Comparison of ENCODE assay signal across 1 cellular context in the genomic region with DNA sequence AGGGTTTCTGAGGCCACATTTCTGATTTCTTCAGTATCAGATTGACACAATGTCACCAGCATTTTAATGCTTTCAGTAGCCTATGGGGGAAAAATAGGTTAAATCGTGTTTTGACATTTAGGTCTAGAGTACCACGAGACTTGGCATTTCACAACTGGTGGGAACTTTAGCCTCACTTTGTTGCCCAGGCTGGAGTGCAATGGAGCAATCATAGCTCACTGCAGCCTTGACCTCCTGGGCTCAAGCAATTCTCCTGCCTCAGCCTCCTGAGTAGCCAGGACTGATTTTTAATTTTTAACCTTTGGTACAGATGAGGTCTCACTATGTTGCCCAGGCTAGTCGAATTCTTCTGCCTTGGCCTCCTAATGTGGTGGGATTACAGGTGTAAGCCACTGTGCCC.
TF ChIP-seq lines count a peak whose summit lies in the region.

No MANE protein-coding gene starts in this region.

TF ChIP-seq in HepG2, 621 proteins besides CTCF, POLR2A, EP300 and RAD21 (continued from another document and continues in another):
- TF ChIP-seq, protein P1, sequence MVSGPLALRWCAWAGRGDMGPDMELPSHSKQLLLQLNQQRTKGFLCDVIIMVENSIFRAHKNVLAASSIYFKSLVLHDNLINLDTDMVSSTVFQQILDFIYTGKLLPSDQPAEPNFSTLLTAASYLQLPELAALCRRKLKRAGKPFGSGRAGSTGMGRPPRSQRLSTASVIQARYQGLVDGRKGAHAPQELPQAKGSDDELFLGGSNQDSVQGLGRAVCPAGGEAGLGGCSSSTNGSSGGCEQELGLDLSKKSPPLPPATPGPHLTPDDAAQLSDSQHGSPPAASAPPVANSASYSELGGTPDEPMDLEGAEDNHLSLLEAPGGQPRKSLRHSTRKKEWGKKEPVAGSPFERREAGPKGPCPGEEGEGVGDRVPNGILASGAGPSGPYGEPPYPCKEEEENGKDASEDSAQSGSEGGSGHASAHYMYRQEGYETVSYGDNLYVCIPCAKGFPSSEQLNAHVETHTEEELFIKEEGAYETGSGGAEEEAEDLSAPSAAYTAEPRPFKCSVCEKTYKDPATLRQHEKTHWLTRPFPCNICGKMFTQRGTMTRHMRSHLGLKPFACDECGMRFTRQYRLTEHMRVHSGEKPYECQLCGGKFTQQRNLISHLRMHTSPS (CRISPR knock-in tag; IDR thresholded peaks at IDR 0.05; ENCODE audit: low read depth) = 0 out of 2 replicates have a peak, but pooled peaks have one; percentile 26
- peak; percentile 93 for TF ChIP-seq ZMYM2 (CRISPR knock-in tag; IDR thresholded peaks at IDR 0.05)
- TF ChIP-seq TFE3 (CRISPR knock-in tag; IDR thresholded peaks at IDR 0.05) = peak; percentile 96
- peak; percentile 66; the same call in 1 of the 2 replicates for TF ChIP-seq SOX5 (CRISPR knock-in tag; IDR thresholded peaks at IDR 0.05; ENCODE audit: borderline replicate concordance)
- peak; percentile 65; the same call in 1 of the 2 replicates for TF ChIP-seq HOXA5 (CRISPR knock-in tag; IDR thresholded peaks at IDR 0.05)
- peak; percentile 89 for TF ChIP-seq RXRB (CRISPR knock-in tag; IDR thresholded peaks at IDR 0.05; ENCODE audit: borderline replicate concordance)
- 0 out of 2 replicates have a peak, but pooled peaks have one; percentile 50 for TF ChIP-seq ZNF766 (CRISPR knock-in tag; IDR thresholded peaks at IDR 0.05; ENCODE audit: borderline replicate concordance)
- TF ChIP-seq ATF1 (CRISPR knock-in tag; IDR thresholded peaks at IDR 0.05) = no peak
- peak; percentile 71; the same call in 1 of the 2 replicates for TF ChIP-seq ZNF501 (CRISPR knock-in tag; IDR thresholded peaks at IDR 0.05)
- TF ChIP-seq FIP1L1 (IDR thresholded peaks at IDR 0.05; ENCODE audit: borderline replicate concordance, insufficient read depth, low read depth, low read length) = no peak
- TF ChIP-seq FUBP1 (CRISPR knock-in tag; IDR thresholded peaks at IDR 0.05; ENCODE audit: borderline replicate concordance) = no peak
- TF ChIP-seq ZKSCAN5 (CRISPR knock-in tag; IDR thresholded peaks at IDR 0.05) = no peak
- TF ChIP-seq NCOA2 (CRISPR knock-in tag; IDR thresholded peaks at IDR 0.05) = peak; percentile 73
- no peak for TF ChIP-seq IKZF1 (IDR thresholded peaks at IDR 0.05)
- TF ChIP-seq ZNF788 (CRISPR knock-in tag; IDR thresholded peaks at IDR 0.05; ENCODE audit: borderline replicate concordance) = 0 out of 2 replicates have a peak, but pooled peaks have one; percentile 53
- TF ChIP-seq TSC22D2 (CRISPR knock-in tag; IDR thresholded peaks at IDR 0.05; ENCODE audit: borderline replicate concordance) = no peak
- peak; percentile 97 for TF ChIP-seq SALL1 (CRISPR knock-in tag; IDR thresholded peaks at IDR 0.05)
- TF ChIP-seq, protein P2, sequence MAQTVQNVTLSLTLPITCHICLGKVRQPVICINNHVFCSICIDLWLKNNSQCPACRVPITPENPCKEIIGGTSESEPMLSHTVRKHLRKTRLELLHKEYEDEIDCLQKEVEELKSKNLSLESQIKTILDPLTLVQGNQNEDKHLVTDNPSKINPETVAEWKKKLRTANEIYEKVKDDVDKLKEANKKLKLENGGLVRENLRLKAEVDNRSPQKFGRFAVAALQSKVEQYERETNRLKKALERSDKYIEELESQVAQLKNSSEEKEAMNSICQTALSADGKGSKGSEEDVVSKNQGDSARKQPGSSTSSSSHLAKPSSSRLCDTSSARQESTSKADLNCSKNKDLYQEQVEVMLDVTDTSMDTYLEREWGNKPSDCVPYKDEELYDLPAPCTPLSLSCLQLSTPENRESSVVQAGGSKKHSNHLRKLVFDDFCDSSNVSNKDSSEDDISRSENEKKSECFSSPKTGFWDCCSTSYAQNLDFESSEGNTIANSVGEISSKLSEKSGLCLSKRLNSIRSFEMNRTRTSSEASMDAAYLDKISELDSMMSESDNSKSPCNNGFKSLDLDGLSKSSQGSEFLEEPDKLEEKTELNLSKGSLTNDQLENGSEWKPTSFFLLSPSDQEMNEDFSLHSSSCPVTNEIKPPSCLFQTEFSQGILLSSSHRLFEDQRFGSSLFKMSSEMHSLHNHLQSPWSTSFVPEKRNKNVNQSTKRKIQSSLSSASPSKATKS (CRISPR knock-in tag; IDR thresholded peaks at IDR 0.05) = peak; percentile 53; the same call in 1 of the 2 replicates
- peak; percentile 87; the same call in 1 of the 2 replicates for TF ChIP-seq MIER3 (CRISPR knock-in tag; IDR thresholded peaks at IDR 0.05; ENCODE audit: borderline replicate concordance)
- TF ChIP-seq ZBTB10 (CRISPR knock-in tag; IDR thresholded peaks at IDR 0.05; ENCODE audit: borderline replicate concordance) = no peak
- no peak for TF ChIP-seq NFE2L1 (CRISPR knock-in tag; IDR thresholded peaks at IDR 0.05; ENCODE audit: borderline replicate concordance)
- peak; percentile 77 for TF ChIP-seq HOXA3 (CRISPR knock-in tag; IDR thresholded peaks at IDR 0.05)
- peak; percentile 75 for TF ChIP-seq HNF4G (IDR thresholded peaks at IDR 0.05; ENCODE audit: borderline replicate concordance, low read depth, low read length)
- TF ChIP-seq HNF4G (CRISPR knock-in tag; IDR thresholded peaks at IDR 0.05; ENCODE audit: borderline replicate concordance, low read depth) = peak; percentile 68; the same call in 1 of the 2 replicates
- no peak for TF ChIP-seq ZBTB7B (CRISPR knock-in tag; IDR thresholded peaks at IDR 0.05)
- peak; percentile 69; the same call in 1 of the 2 replicates for TF ChIP-seq ZNF652 (CRISPR knock-in tag; IDR thresholded peaks at IDR 0.05; ENCODE audit: borderline replicate concordance, low read depth)
- TF ChIP-seq ATF2 (CRISPR knock-in tag; IDR thresholded peaks at IDR 0.05) = 0 out of 2 replicates have a peak, but pooled peaks have one; percentile 28
- peak; percentile 52; the same call in 1 of the 2 replicates for TF ChIP-seq CBX5 (CRISPR knock-in tag; IDR thresholded peaks at IDR 0.05; ENCODE audit: borderline replicate concordance)
- TF ChIP-seq GABPB1 (CRISPR knock-in tag; IDR thresholded peaks at IDR 0.05) = 0 out of 2 replicates have a peak, but pooled peaks have one; percentile 23
- no peak for TF ChIP-seq MAZ (IDR thresholded peaks at IDR 0.05; ENCODE audit: borderline replicate concordance, low read depth, low read length)
- peak; percentile 59 for TF ChIP-seq MAZ (CRISPR knock-in tag; IDR thresholded peaks at IDR 0.05; ENCODE audit: low read depth)
- peak; percentile 80; the same call in 1 of the 2 replicates for TF ChIP-seq RCOR2 (CRISPR knock-in tag; IDR thresholded peaks at IDR 0.05)
- no peak for TF ChIP-seq ZNF318 (CRISPR knock-in tag; IDR thresholded peaks at IDR 0.05)
